Comparison of ENCODE assay signal across 15 cellular contexts in the genomic region with DNA sequence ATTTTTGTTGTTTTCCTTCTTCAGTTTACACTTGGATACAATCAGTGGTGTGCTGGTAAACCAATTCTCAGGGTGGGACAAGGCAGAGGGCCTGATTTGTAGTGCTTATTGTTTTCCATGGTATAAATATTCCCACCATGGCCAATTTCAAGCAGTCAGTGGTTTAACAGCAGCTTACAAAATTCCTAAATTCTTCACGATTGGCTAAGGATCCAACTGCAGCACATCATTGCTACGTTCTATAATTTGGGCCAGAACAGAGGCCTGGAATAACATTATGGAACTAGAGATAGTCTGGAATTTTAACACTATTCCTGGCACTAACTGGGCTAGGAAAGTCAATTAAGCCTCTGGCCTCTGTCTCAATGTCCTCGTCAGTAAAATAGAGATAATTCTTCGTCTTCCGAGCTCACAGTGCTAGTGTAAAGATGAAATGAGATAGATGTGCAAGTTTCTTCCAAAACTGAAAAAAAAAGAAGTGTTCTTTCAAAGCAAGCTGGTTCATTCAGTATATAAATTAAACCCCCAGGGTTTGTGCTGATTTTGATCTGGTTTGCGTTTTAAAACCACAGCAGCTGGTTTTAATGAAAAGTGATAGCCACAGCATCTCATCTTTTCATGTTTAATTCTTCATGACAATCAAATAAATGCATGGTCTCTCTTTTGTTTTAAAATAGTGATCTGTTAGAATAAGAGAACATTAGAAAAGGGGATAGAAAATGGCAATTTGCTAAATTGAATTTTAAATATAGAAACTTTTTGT.
DNase-seq lines count a peak whose midpoint lies in the region; TF ChIP-seq lines count a peak whose summit lies in the region.
"Had no signal": no experiment of that assay in that cellular context is flagged by ENCODE, and none has a peak within 500 bp of the region (broad histone marks: within the 10 kb centered on the region; RNA-seq: fewer than 3 reads in every experiment).

No MANE protein-coding gene starts in this region.

- DNase-seq in GM23248 (peak; percentile 37), RPMI7951 (ENCODE audit: low read depth) (peak; percentile 79), fibroblast of mammary gland (ENCODE audit: low read depth) (peak; percentile 60), NCI-H345 (lab: John Stamatoyannopoulos, UW) (no peak), GM20000 (ENCODE audit: low spot score) (no peak)
- DNase-seq in activated naive CD4-positive, alpha-beta T cell treated with anti-CD3 and anti-CD28 coated beads, Interleukin-2, amount 10 ng/mL, durations not matched to agents 7 days and 5 days: no peak
- DNase-seq: CD8-positive, alpha-beta memory T cell; DND-41; IMR-90; MV-4-11; NCI-H1436 treated with DMSO at 0.1 percent for 48 hours; NCI-H446 treated with DMSO at 0.1 percent for 48 hours; NCI-H748 treated with DMSO at 0.1 percent for 48 hours; SHP77 had no signal

- peak overlapping the region; percentile 48 for H3K4me3 ChIP-seq in GM23248
- no peak overlapping the region for H3K4me3 ChIP-seq in fibroblast of mammary gland (ENCODE audit: control insufficient read depth, low read depth, low read length)
- H3K4me3 ChIP-seq in skeletal muscle satellite cell (ENCODE audit: low read length): peak overlapping the region; percentile 13

- H3K27me3 ChIP-seq in GM23248 (replicated peaks; ENCODE audit: insufficient read depth) (no peaks in the 10 kb centered on the region), skeletal muscle satellite cell (ENCODE audit: control insufficient read depth, insufficient read depth, low read length) (no peaks in the 10 kb centered on the region)

- peak overlapping the region; percentile 45 for H3K9ac ChIP-seq in GM23248
- H3K9ac ChIP-seq in skeletal muscle satellite cell (ENCODE audit: low read depth, low read length): peak overlapping the region; percentile 32

- peaks cover 49% of the 10 kb centered on the region for H3F3A ChIP-seq in GM23248 (ENCODE audit: insufficient read depth)

- H2AFZ ChIP-seq in GM23248: peak overlapping the region; percentile 30

- no peak overlapping the region for H3K27ac Mint-ChIP-seq in activated naive CD4-positive, alpha-beta T cell treated with anti-CD3 and anti-CD28 coated beads, Interleukin-2, amount 10 ng/mL, durations not matched to agents 7 days and 5 days
- H3K27ac Mint-ChIP-seq: CD8-positive, alpha-beta memory T cell had no signal

- peak overlapping the region; percentile 53 for H3K27ac ChIP-seq in GM23248

- peaks cover 10% of the 10 kb centered on the region for H3K27me3 Mint-ChIP-seq in activated naive CD4-positive, alpha-beta T cell treated with anti-CD3 and anti-CD28 coated beads, Interleukin-2, amount 10 ng/mL, durations not matched to agents 7 days and 5 days

- TF ChIP-seq CTCF in fibroblast of mammary gland (conservative IDR thresholded peaks at IDR 0.05; ENCODE audit: control insufficient read depth, insufficient read depth, low read depth, low read length) (no peak), GM20000 (IDR thresholded peaks at IDR 0.05; ENCODE audit: extremely low read depth, missing control alignments) (no peak)

- CTCF ChIA-PET in activated naive CD4-positive, alpha-beta T cell treated with anti-CD3 and anti-CD28 coated beads, Interleukin-2, amount 10 ng/mL, durations not matched to agents 7 days and 5 days (lab: Charles Lee): no interaction called here

- H3K4me3 Mint-ChIP-seq in activated naive CD4-positive, alpha-beta T cell treated with anti-CD3 and anti-CD28 coated beads, Interleukin-2, amount 10 ng/mL, durations not matched to agents 7 days and 5 days: no peak overlapping the region
- H3K4me3 Mint-ChIP-seq: CD8-positive, alpha-beta memory T cell had no signal

- peaks cover 100% of the 10 kb centered on the region for H3K79me2 ChIP-seq in GM23248 (ENCODE audit: insufficient read depth)

- H4K20me1 ChIP-seq in GM23248 (ENCODE audit: insufficient read depth): no peaks in the 10 kb centered on the region

- H3K9me3 ChIP-seq in GM23248 (ENCODE audit: low read depth) (no peaks in the 10 kb centered on the region), skeletal muscle satellite cell (replicated peaks; ENCODE audit: low read length) (no peaks in the 10 kb centered on the region)

- peak overlapping the region; percentile 66 for H3K4me2 ChIP-seq in GM23248 (ENCODE audit: unreplicated experiment)
- peak overlapping the region; percentile 37 for H3K4me2 ChIP-seq in skeletal muscle satellite cell (ENCODE audit: low read length)

- H3K4me1 Mint-ChIP-seq in activated naive CD4-positive, alpha-beta T cell treated with anti-CD3 and anti-CD28 coated beads, Interleukin-2, amount 10 ng/mL, durations not matched to agents 7 days and 5 days: peaks cover 5% of the 10 kb centered on the region
- H3K4me1 Mint-ChIP-seq: CD8-positive, alpha-beta memory T cell had no signal

- in situ Hi-C loops in GM23248 (cut with MboI): no loop called here

- WGBS in GM23248 (ENCODE audit: low coverage in 1 of 2, low lambda C conversion rate in 2 of 2, missing lambda C conversion rate in 2 of 2), 2 experiments: 12 to 13% methylated on average over 6 of the region's 6 CpGs

- H3K9me2 ChIP-seq in GM23248 (ENCODE audit: insufficient read depth): no peaks in the 10 kb centered on the region

- H3K36me3 ChIP-seq in GM23248 (ENCODE audit: low read depth) (0 out of 2 replicates have a peak, but pooled peaks cover 3% of the 10 kb centered on the region), skeletal muscle satellite cell (ENCODE audit: insufficient read depth, low read length) (peaks cover 24% of the 10 kb centered on the region)

- no peaks in the 10 kb centered on the region for H3K36me3 Mint-ChIP-seq in activated naive CD4-positive, alpha-beta T cell treated with anti-CD3 and anti-CD28 coated beads, Interleukin-2, amount 10 ng/mL, durations not matched to agents 7 days and 5 days
- H3K36me3 Mint-ChIP-seq: CD8-positive, alpha-beta memory T cell had no signal

- H3K9me3 Mint-ChIP-seq in activated naive CD4-positive, alpha-beta T cell treated with anti-CD3 and anti-CD28 coated beads, Interleukin-2, amount 10 ng/mL, durations not matched to agents 7 days and 5 days: no peaks in the 10 kb centered on the region

- peaks cover 66% of the 10 kb centered on the region for H3K4me1 ChIP-seq in GM23248 (ENCODE audit: insufficient read depth)
- peaks cover 81% of the 10 kb centered on the region for H3K4me1 ChIP-seq in skeletal muscle satellite cell (ENCODE audit: control insufficient read depth, insufficient read depth, low read length)

Comparison
In these comparisons a context has a peak if more than half of its experiments do, and no peak if none do; other contexts are left out.
1. DNase-seq: peak in GM23248 (single experiment), RPMI7951 (single experiment) and fibroblast of mammary gland (single experiment); none in activated naive CD4-positive, alpha-beta T cell treated with anti-CD3 and anti-CD28 coated beads, Interleukin-2, amount 10 ng/mL, durations not matched to agents 7 days and 5 days (single experiment), NCI-H345 (single experiment) and GM20000 (single experiment).